8 cellular contexts compared by ENCODE assay signal in the genomic region with DNA sequence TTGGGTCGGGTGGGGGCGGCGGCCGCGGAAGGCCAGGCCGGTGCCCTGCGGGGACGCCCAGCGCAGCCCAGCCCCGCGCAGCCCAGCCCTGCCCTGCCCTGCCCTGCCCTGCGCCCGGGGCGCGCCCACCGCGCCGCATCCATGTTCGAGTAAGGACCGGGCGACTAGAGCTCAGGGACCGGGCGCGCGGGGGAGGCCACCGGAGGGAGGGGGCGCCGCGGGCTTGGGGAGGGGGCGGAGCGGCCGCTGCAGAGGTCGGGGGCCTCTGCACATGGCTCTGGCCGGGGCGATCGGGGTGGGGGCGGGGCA. TPM values are rescaled to one million over a fixed set of nuclear protein-coding genes. Genes with fewer than 3 reads are reported as not detected.
DNase-seq lines count a peak whose midpoint lies in the region; ATAC-seq and TF ChIP-seq lines count a peak whose summit lies in the region.

No MANE protein-coding gene starts in this region.

- H3K4me3 ChIP-seq in PC-9: peak overlapping the region; percentile 75; the same call in 1 of the 2 replicates
- H3K4me3 ChIP-seq in esophagus squamous epithelium: peak overlapping the region; percentile 56 to 98 (median 78)
- H3K4me3 ChIP-seq in sigmoid colon: peak overlapping the region; percentile 83 to 99 (median 85)

- TF ChIP-seq POLR2A in esophagus squamous epithelium (IDR thresholded peaks at IDR 0.05): peak in 1 of 4 donors; percentile 69
- TF ChIP-seq POLR2A in sigmoid colon (IDR thresholded peaks at IDR 0.05): no peak

- no peak for ATAC-seq in HG02852 (IDR thresholded peaks at IDR 0.05; ENCODE audit: unreplicated experiment)

- WGBS in esophagus squamous epithelium, 2 donors: no CpG with 5 or more reads among the region's 37 CpGs
- 1% methylated on average over 37 of the region's 37 CpGs for WGBS in sigmoid colon, 2 donors

- CTCF ChIA-PET in PC-9 (lab: Charles Lee): interaction anchor here (0.7 kb wide), 1 partner anchor 109 kb away, joined by 5 read pairs; no protein-coding TSS in a partner anchor

- H3K9me2 ChIP-seq in PC-9 (ENCODE audit: insufficient read depth): no peaks in the 10 kb centered on the region

- TF ChIP-seq CTCF in PC-9 (conservative IDR thresholded peaks at IDR 0.05) (no peak), esophagus squamous epithelium (IDR thresholded peaks at IDR 0.05) (no peak), sigmoid colon (IDR thresholded peaks at IDR 0.05) (no peak)

- peaks cover 31% of the 10 kb centered on the region for H3F3A ChIP-seq in PC-9 (ENCODE audit: insufficient read depth, low read depth)

- peaks cover 20% of the 10 kb centered on the region for H3K79me2 ChIP-seq in PC-9 (ENCODE audit: low read depth)

- BruUV-seq in PC-9 (replicated peaks; lab: Mats Ljungman, UMichigan): no TSS peak

- H3K9me3 ChIP-seq in ES-I3 (ENCODE audit: control insufficient read depth, insufficient read depth, low read length): no peaks in the 10 kb centered on the region
- H3K9me3 ChIP-seq in PC-9 (ENCODE audit: insufficient read depth, low read depth): no peaks in the 10 kb centered on the region
- no peaks in the 10 kb centered on the region for H3K9me3 ChIP-seq in esophagus squamous epithelium
- H3K9me3 ChIP-seq in sigmoid colon: no peaks in the 10 kb centered on the region

- H2AFZ ChIP-seq in PC-9: no peak overlapping the region; the same call in 1 of the 2 replicates

- no peaks in the 10 kb centered on the region for H4K20me1 ChIP-seq in PC-9 (ENCODE audit: insufficient read depth)

- H3K27ac ChIP-seq in PC-9 (no peak overlapping the region), esophagus squamous epithelium (peak overlapping the region; percentile 87 to 98 (median 96)), sigmoid colon (peak overlapping the region; percentile 97 to 100 (median 99))

- intact Hi-C loops in PC-9 (cut with micrococcal nuclease; ENCODE audit: unreplicated experiment): no loop called here
- intact Hi-C loops in esophagus squamous epithelium (cut with DNase I): no loop called here
- intact Hi-C loops in sigmoid colon (cut with DNase I): no loop called here

- TF ChIP-seq EP300 in sigmoid colon (IDR thresholded peaks at IDR 0.05): no peak

- H3K36me3 ChIP-seq in ES-I3 (ENCODE audit: insufficient read depth, low read length): no peaks in the 10 kb centered on the region
- no peaks in the 10 kb centered on the region for H3K36me3 ChIP-seq in PC-9 (ENCODE audit: low read depth)
- H3K36me3 ChIP-seq in esophagus squamous epithelium: peaks cover 0 to under 1% (median 0%) of the 10 kb centered on the region in 3 donors
- H3K36me3 ChIP-seq in sigmoid colon: peaks cover 0 to under 1% (median 0%) of the 10 kb centered on the region in 4 donors

- peak overlapping the region; percentile 54 for H3K9ac ChIP-seq in ES-I3 (ENCODE audit: low read depth, low read length)

- H3K4me1 ChIP-seq in ES-I3 (ENCODE audit: insufficient read depth, low read length) (peaks cover 33% of the 10 kb centered on the region), PC-9 (replicated peaks; ENCODE audit: insufficient read depth) (peaks cover 32% of the 10 kb centered on the region), esophagus squamous epithelium (peaks cover 5 to 93% (median 47%) of the 10 kb centered on the region in 3 donors), sigmoid colon (peaks cover 0 to 50% (median 38%) of the 10 kb centered on the region in 4 donors)

- peak overlapping the region; percentile 92 for H3K4me2 ChIP-seq in PC-9

- H3K27me3 ChIP-seq in PC-9 (ENCODE audit: insufficient read depth, low read depth) (no peaks in the 10 kb centered on the region), esophagus squamous epithelium (peaks cover 0 to 8% (median 0%) of the 10 kb centered on the region in 4 donors), sigmoid colon (no peaks in the 10 kb centered on the region)

- DNase-seq in PC-9 (no peak), esophagus squamous epithelium (lab: John Stamatoyannopoulos, UW) (no peak), sigmoid colon (no peak), NCI-H1048 (lab: John Stamatoyannopoulos, UW) (no peak), glomerular visceral epithelial cell (ENCODE audit: extremely low spot score) (no peak), RKO (ENCODE audit: low spot score) (no peak)

- POLR2A ChIA-PET in PC-9 (lab: Charles Lee; ENCODE audit: unreplicated experiment): no interaction called here

RNA-seq across cellular contexts. Expression of gene GRAMD1A, which starts 0.2 kb away (rescaled TPM):
- total RNA-seq in PC-9 (2021) (62.7 and 105 TPM in 2 replicates), esophagus squamous epithelium (10 to 100 TPM in 2 of 4 donors, 1 to 10 TPM in 2; 4.6 to 23.3 (median 8.8) TPM), sigmoid colon (10 to 100 TPM; 27.1 to 58.9 (median 43.0) TPM)
- polyA plus RNA-seq in sigmoid colon: 10 to 100 TPM in 2 of 3 donors, 1 to 10 TPM in 1; 5.1 to 41.1 (median 12.0) TPM

RNA-seq across cellular contexts. Expression of gene SCN1B, which starts 30.0 kb away (rescaled TPM):
- total RNA-seq in PC-9 (2021) (2.4 and 3.0 TPM in 2 replicates), esophagus squamous epithelium (1 to 10 TPM in 2 of 4 donors, under 1 TPM in 1, not detected in 1; 0.26 to 5.9 (median 1.2) TPM), sigmoid colon (10 to 100 TPM in 1 of 4 donors, 1 to 10 TPM in 3; 3.0 to 10.0 (median 6.6) TPM)
- polyA plus RNA-seq in sigmoid colon: 1 to 10 TPM; 4.5 to 9.6 (median 4.9) TPM

RNA-seq across cellular contexts. Expression of gene ZNF792, which starts 36.3 kb away (rescaled TPM):
- total RNA-seq in PC-9 (2021) (3.5 and 4.1 TPM in 2 replicates), esophagus squamous epithelium (1 to 10 TPM; 1.0 to 4.6 (median 2.7) TPM), sigmoid colon (1 to 10 TPM; 3.1 to 6.4 (median 4.2) TPM)
- 1 to 10 TPM; 1.4 to 3.0 (median 1.8) TPM for polyA plus RNA-seq in sigmoid colon

RNA-seq across cellular contexts. Expression of gene HPN, which starts 41.2 kb away (rescaled TPM):
- 12.3 and 19.2 TPM in 2 replicates for total RNA-seq in PC-9 (2021)
- total RNA-seq in esophagus squamous epithelium: under 1 TPM in 2 of 4 donors, not detected in 2; 0.19 to 0.47 TPM
- total RNA-seq in sigmoid colon: under 1 TPM in 3 of 4 donors, not detected in 1; 0.36 to 0.95 (median 0.66) TPM
- polyA plus RNA-seq in sigmoid colon: 1 to 10 TPM in 1 of 3 donors, under 1 TPM in 1, not detected in 1; 0.61 to 1.8 TPM
